Comparison of ENCODE assay signal across 26 cellular contexts in genomic region chr3:89617706-89618105, GRCh38.
A peak's percentile ranks its signal among the peaks of the same experiment; 100 is the strongest.
DNase-seq lines count a peak whose midpoint lies in the region; ATAC-seq and TF ChIP-seq lines count a peak whose summit lies in the region.
"Had no signal": no experiment of that assay in that cellular context is flagged by ENCODE, and none has a peak within 500 bp of the region (broad histone marks: within the 10 kb centered on the region; RNA-seq: fewer than 3 reads in every experiment).

No MANE protein-coding gene starts in this region.

- H3K4me1 ChIP-seq in smooth muscle cell (ENCODE audit: low read depth): no peaks in the 10 kb centered on the region
- H3K4me1 ChIP-seq: colonic mucosa, vagina had no signal

- H4K20me1 ChIP-seq in smooth muscle cell (ENCODE audit: low read depth): no peaks in the 10 kb centered on the region

- peak; percentile 12 for DNase-seq in HPDE6-E6E7 (ENCODE audit: extremely low spot score)
- DNase-seq in NCI-H82 treated with DMSO at 0.1 percent for 48 hours (lab: John Stamatoyannopoulos, UW; ENCODE audit: unreplicated experiment): peak; percentile 41
- DNase-seq in fibroblast of peridontal ligament (ENCODE audit: extremely low read depth): peak; percentile 65
- no peak for DNase-seq in smooth muscle cell (lab: John Stamatoyannopoulos, UW; ENCODE audit: unreplicated experiment)
- DNase-seq in H4 (ENCODE audit: low spot score): no peak
- DNase-seq in MG63: no peak
- DNase-seq: activated CD4-positive, alpha-beta T cell treated with anti-CD3 and anti-CD28 coated beads, Interleukin-2, amount 50 U/mL, for 4 hours; activated gamma-delta T cell treated with Interleukin-2 at 50 U/mL for 16 hours; brain microvascular endothelial cell; CD8-positive, alpha-beta memory T cell; colonic mucosa; DMS79 treated with DMSO at 0.1 percent for 48 hours; effector memory CD8-positive, alpha-beta T cell; immature natural killer cell; Karpas-422; NCI-H1092 treated with DMSO at 0.1 percent for 48 hours; NCI-H2081; NCI-H526; stimulated activated CD4-positive, alpha-beta T cell treated with anti-CD3 and anti-CD28 coated beads, Interleukin-2, amount 100 ng/mL, for 24 hours had no signal

- H3K4me3 ChIP-seq in smooth muscle cell: no peak overlapping the region
- H3K4me3 ChIP-seq in MG63: no peak overlapping the region
- H3K4me3 ChIP-seq: colonic mucosa, GM12878, hepatocyte, vagina had no signal

- H3K9me3 ChIP-seq in smooth muscle cell (replicated peaks; ENCODE audit: low read depth) (no peaks in the 10 kb centered on the region), MG63 (no peaks in the 10 kb centered on the region)
- H3K9me3 ChIP-seq: colonic mucosa, vagina had no signal

- H3F3A ChIP-seq in smooth muscle cell (ENCODE audit: low read depth): no peaks in the 10 kb centered on the region

- no peak for TF ChIP-seq CTCF in smooth muscle cell (IDR thresholded peaks at IDR 0.05; ENCODE audit: borderline replicate concordance, insufficient read depth, poor library complexity, severe bottlenecking)

- no peaks in the 10 kb centered on the region for H3K79me2 ChIP-seq in smooth muscle cell (ENCODE audit: low read depth)
- H3K79me2 ChIP-seq: hepatocyte had no signal

- ATAC-seq in GM19023 (IDR thresholded peaks at IDR 0.05; ENCODE audit: unreplicated experiment): no peak
- ATAC-seq: effector memory CD8-positive, alpha-beta T cell; GM12878; left lobe of liver; stimulated activated effector memory CD8-positive, alpha-beta T cell treated with anti-CD3 and anti-CD28 coated beads, Interleukin-12 subunit alpha, Interleukin-12 subunit beta, amount 100 ng/mL, for 72 hours had no signal

- WGBS in smooth muscle cell (ENCODE audit: low lambda C conversion rate): 41% methylated on average over 1 of the region's 1 CpG

- H3K27ac ChIP-seq in smooth muscle cell (ENCODE audit: low read depth): no peak overlapping the region
- H3K27ac ChIP-seq: brain microvascular endothelial cell, colonic mucosa, hepatocyte, vagina, VCaP had no signal

- H3K27me3 ChIP-seq in smooth muscle cell (ENCODE audit: low read depth) (no peaks in the 10 kb centered on the region), MG63 (no peaks in the 10 kb centered on the region)
- H3K27me3 ChIP-seq: brain microvascular endothelial cell, colonic mucosa, hepatocyte, vagina had no signal

- H3K36me3 ChIP-seq in smooth muscle cell (ENCODE audit: low read depth): no peaks in the 10 kb centered on the region
- no peaks in the 10 kb centered on the region for H3K36me3 ChIP-seq in MG63
- H3K36me3 ChIP-seq: brain microvascular endothelial cell, colonic mucosa, vagina had no signal

- H3K9ac ChIP-seq in smooth muscle cell (ENCODE audit: low read depth): no peak overlapping the region

- H3K4me2 ChIP-seq in smooth muscle cell: no peak overlapping the region
- H3K4me2 ChIP-seq: hepatocyte had no signal

- peak overlapping the region; percentile 62 for H2AFZ ChIP-seq in smooth muscle cell (ENCODE audit: low read depth)
- H2AFZ ChIP-seq: hepatocyte had no signal

Comparison
In these comparisons a context has a peak if more than half of its experiments do, and no peak if none do; other contexts are left out.
1. DNase-seq: peak in HPDE6-E6E7 (single experiment), NCI-H82 treated with DMSO at 0.1 percent for 48 hours (single experiment) and fibroblast of peridontal ligament (single experiment); none in smooth muscle cell (single experiment), H4 (single experiment) and MG63 (single experiment).